ENCODE assay signal across 8 cellular contexts in the genomic region with DNA sequence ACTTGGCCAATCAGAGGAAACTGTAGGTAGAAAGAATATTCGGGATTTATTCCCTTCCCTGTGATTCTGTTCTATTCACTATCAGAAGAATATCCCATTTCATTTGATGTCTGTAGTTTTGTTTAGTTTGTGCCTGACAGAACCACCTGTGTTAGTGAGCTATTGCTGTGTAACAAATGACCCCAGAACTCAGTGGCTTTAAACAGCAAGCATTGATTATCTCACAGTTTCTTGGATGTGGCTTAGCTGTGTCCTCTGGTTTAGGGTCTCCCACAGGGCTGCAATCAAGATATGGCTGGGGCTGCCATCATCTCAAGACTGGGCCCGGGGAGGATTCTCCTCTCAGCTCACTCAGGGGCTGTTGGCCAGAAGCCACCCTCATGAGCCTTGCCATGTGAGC.
"Had no signal": no experiment of that assay in that cellular context is flagged by ENCODE, and none has a peak within 500 bp of the region (broad histone marks: within the 10 kb centered on the region; RNA-seq: fewer than 3 reads in every experiment).

No MANE protein-coding gene starts in this region.

- DNase-seq: H9, HCEC 1CT, HFFc6, KG1 had no signal

- H3K4me3 ChIP-seq: GM23338 had no signal

- ATAC-seq: GM23338 had no signal

- H2AFZ ChIP-seq: GM23338 had no signal

- H3K4me2 ChIP-seq: GM23338 had no signal

- FAIRE-seq: H1, H54, HTR-8/SVneo had no signal
